ENCODE assay signal across 25 cellular contexts in the genomic region with DNA sequence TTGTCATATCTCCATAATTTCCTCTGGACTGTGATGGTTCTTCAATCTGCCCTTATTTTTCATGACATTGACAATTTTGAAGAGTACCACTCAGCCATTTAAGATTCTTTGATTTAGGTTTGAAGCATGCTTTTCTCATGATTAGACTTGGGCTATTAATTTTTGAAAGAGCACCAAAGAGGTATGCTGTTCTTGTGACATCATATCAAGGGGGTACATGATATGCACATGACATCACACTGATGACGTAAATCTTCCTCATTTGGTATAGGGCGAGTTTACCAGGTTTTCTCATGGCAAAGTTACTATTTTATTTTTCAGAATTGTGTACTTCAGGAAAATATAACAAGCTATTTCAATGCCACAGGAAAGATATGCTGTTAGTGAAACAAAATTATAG. TPM values are rescaled to one million over a fixed set of nuclear protein-coding genes. Genes with fewer than 3 reads are reported as not detected.
A peak's percentile ranks its signal among the peaks of the same experiment; 100 is the strongest.
DNase-seq lines count a peak whose midpoint lies in the region; ATAC-seq, FAIRE-seq and TF ChIP-seq lines count a peak whose summit lies in the region.
"Had no signal": no experiment of that assay in that cellular context is flagged by ENCODE, and none has a peak within 500 bp of the region (broad histone marks: within the 10 kb centered on the region; RNA-seq: fewer than 3 reads in every experiment).

No MANE protein-coding gene starts in this region.

- dilution Hi-C loops in endothelial cell of umbilical vein (cut with MboI; ENCODE audit: extremely low pct_ligation_motif_present, low sequenced_read_pairs) = no loop called here

- TF ChIP-seq POLR2A in endothelial cell of umbilical vein (IDR thresholded peaks at IDR 0.05; ENCODE audit: low read depth, low read length) = no peak

- CTCF ChIA-PET in PC-3 (lab: Charles Lee) (no interaction called here), endothelial cell of umbilical vein (lab: Charles Lee) (interaction anchor here (0.9 to 4.3 kb wide), 2 partner anchors 12 to 15 kb away, joined by 3 to 15 read pairs; no protein-coding TSS in a partner anchor)

- H3K4me1 Mint-ChIP-seq in GM23338 = peaks cover 23% of the 10 kb centered on the region
- H3K4me1 Mint-ChIP-seq in activated T-helper 2 cell treated with anti-CD3 and anti-CD28 coated beads, Interferon-gamma antibody, Interleukin-2, Interleukin-4, amounts not matched to agents 10 μg/mL and 5 μg/mL and 100 μg/mL, durations not matched to agents 14 hours and 24 hours and 36 hours (ENCODE audit: low read depth) = no peaks in the 10 kb centered on the region
- H3K4me1 Mint-ChIP-seq: CD8-positive, alpha-beta memory T cell had no signal

- POLR2A ChIA-PET in PC-3 (lab: Charles Lee; ENCODE audit: unreplicated experiment) = no interaction called here
- POLR2A ChIA-PET in endothelial cell of umbilical vein (lab: Charles Lee) = no interaction called here

- H3K27ac Mint-ChIP-seq in GM23338 = no peak overlapping the region
- H3K27ac Mint-ChIP-seq in activated T-helper 2 cell treated with anti-CD3 and anti-CD28 coated beads, Interferon-gamma antibody, Interleukin-2, Interleukin-4, amounts not matched to agents 10 μg/mL and 5 μg/mL and 100 μg/mL, durations not matched to agents 14 hours and 24 hours and 36 hours = no peak overlapping the region
- H3K27ac Mint-ChIP-seq: CD4-positive, alpha-beta T cell; CD8-positive, alpha-beta memory T cell had no signal

- H3K4me2 ChIP-seq in GM23338 = no peak overlapping the region
- peak overlapping the region; percentile 71 for H3K4me2 ChIP-seq in PC-3 (ENCODE audit: low read length)
- H3K4me2 ChIP-seq in endothelial cell of umbilical vein (ENCODE audit: insufficient read depth, low read length) = no peak overlapping the region

- no peak for ATAC-seq in GM23338
- ATAC-seq in PC-3 = no peak
- ATAC-seq: A549, GM12878 had no signal

- TF ChIP-seq CTCF in GM23338 (conservative IDR thresholded peaks at IDR 0.05; ENCODE audit: low read depth in 2 of 2) (no peak), PC-3 (conservative IDR thresholded peaks at IDR 0.05; ENCODE audit: low read depth, low read length) (no peak), endothelial cell of umbilical vein (IDR thresholded peaks at IDR 0.05; ENCODE audit: extremely low read depth in 1 of 2, insufficient read depth in 1 of 2, low read depth in 1 of 2, low read length in 2 of 2) (no peak)

- no TSS peak for BruUV-seq in PC-3 (replicated peaks; lab: Mats Ljungman, UMichigan)
- no TSS peak for BruUV-seq in endothelial cell of umbilical vein (replicated peaks; lab: Mats Ljungman, UMichigan)

- H2AFZ ChIP-seq in GM23338 (no peak overlapping the region), PC-3 (ENCODE audit: low read length) (no peak overlapping the region), endothelial cell of umbilical vein (ENCODE audit: low read depth, low read length) (no peak overlapping the region)

- H3F3A ChIP-seq in GM23338 (replicated peaks; ENCODE audit: low read depth) (no peaks in the 10 kb centered on the region; the same call in 1 of the 2 replicates), PC-3 (ENCODE audit: low read length, unreplicated experiment) (no peaks in the 10 kb centered on the region)

- DNase-seq in GM23338 (ENCODE audit: low spot score) (no peak), PC-3 (no peak), endothelial cell of umbilical vein (ENCODE audit: low read depth, low spot score) (no peak), SHP77 treated with DMSO at 0.1 percent for 48 hours (lab: John Stamatoyannopoulos, UW) (no peak), anterior cingulate cortex (lab: John Stamatoyannopoulos, UW) (no peak)
- no peak for DNase-seq in activated T-helper 2 cell treated with anti-CD3 and anti-CD28 coated beads, Interferon-gamma antibody, Interleukin-2, Interleukin-4, amounts not matched to agents 10 μg/mL and 5 μg/mL and 100 μg/mL, durations not matched to agents 14 hours and 24 hours and 36 hours (ENCODE audit: low spot score)
- DNase-seq: 8988T; ACHN; AML-193; BE2C; CD4-positive, alpha-beta T cell; CD8-positive, alpha-beta memory T cell; DMS 273 treated with DMSO at 0.1 percent for 48 hours; DMS79; EL; GDM1; GOT3 had no signal

- no peaks in the 10 kb centered on the region for H4K20me1 ChIP-seq in GM23338 (replicated peaks; ENCODE audit: insufficient read depth)
- no peaks in the 10 kb centered on the region for H4K20me1 ChIP-seq in PC-3 (ENCODE audit: low read length)
- H4K20me1 ChIP-seq in endothelial cell of umbilical vein (replicated peaks; ENCODE audit: control insufficient read depth, extremely low read depth, insufficient read depth, low read length) = no peaks in the 10 kb centered on the region
- H4K20me1 ChIP-seq: BLaER1 treated with 17β-estradiol and CSF1 and Interleukin-3, amounts not matched to agents 10 nM and 100 nM had no signal

- H3K79me2 ChIP-seq in GM23338 (replicated peaks; ENCODE audit: insufficient read depth) (no peaks in the 10 kb centered on the region), PC-3 (ENCODE audit: low read length) (no peaks in the 10 kb centered on the region), endothelial cell of umbilical vein (ENCODE audit: control insufficient read depth, insufficient read depth, low read length) (peaks cover 5% of the 10 kb centered on the region)

- H3K9ac ChIP-seq in PC-3 (ENCODE audit: low read length) = peak overlapping the region; percentile 55
- H3K9ac ChIP-seq in endothelial cell of umbilical vein (replicated peaks; ENCODE audit: extremely low read depth, insufficient read depth, low read length) = no peak overlapping the region

- FAIRE-seq in endothelial cell of umbilical vein (lab: Jason Lieb, UNC) = peak; percentile 40
- FAIRE-seq: A549, D721Med, GM12878, GM19239, H54 had no signal

- intact Hi-C loops in PC-3 (cut with micrococcal nuclease) (loop anchor here (2.0 to 10.0 kb wide), 4 partner anchors 49 to 271 kb away; no protein-coding TSS in a partner anchor), endothelial cell of umbilical vein (cut with micrococcal nuclease) (loop anchor here (10.0 kb wide), 1 partner anchor 229 kb away; a partner anchor contains a TSS)
- intact Hi-C loops in activated T-helper 2 cell treated with anti-CD3 and anti-CD28 coated beads, Interferon-gamma antibody, Interleukin-2, Interleukin-4, amounts not matched to agents 10 μg/mL and 5 μg/mL and 100 μg/mL, durations not matched to agents 14 hours and 24 hours and 36 hours (cut with micrococcal nuclease) = no loop called here

- H3K36me3 Mint-ChIP-seq in GM23338 (ENCODE audit: low read depth) = no peaks in the 10 kb centered on the region
- H3K36me3 Mint-ChIP-seq in activated T-helper 2 cell treated with anti-CD3 and anti-CD28 coated beads, Interferon-gamma antibody, Interleukin-2, Interleukin-4, amounts not matched to agents 10 μg/mL and 5 μg/mL and 100 μg/mL, durations not matched to agents 14 hours and 24 hours and 36 hours (ENCODE audit: low read depth) = no peaks in the 10 kb centered on the region
- H3K36me3 Mint-ChIP-seq: CD8-positive, alpha-beta memory T cell had no signal

- H3K27me3 Mint-ChIP-seq in GM23338 (ENCODE audit: insufficient read depth, low read depth, poor library complexity) = peaks cover 12% of the 10 kb centered on the region
- H3K27me3 Mint-ChIP-seq in activated T-helper 2 cell treated with anti-CD3 and anti-CD28 coated beads, Interferon-gamma antibody, Interleukin-2, Interleukin-4, amounts not matched to agents 10 μg/mL and 5 μg/mL and 100 μg/mL, durations not matched to agents 14 hours and 24 hours and 36 hours (ENCODE audit: low read depth) = peaks cover 26% of the 10 kb centered on the region

- no peaks in the 10 kb centered on the region for H3K9me3 Mint-ChIP-seq in GM23338
- no peaks in the 10 kb centered on the region for H3K9me3 Mint-ChIP-seq in activated T-helper 2 cell treated with anti-CD3 and anti-CD28 coated beads, Interferon-gamma antibody, Interleukin-2, Interleukin-4, amounts not matched to agents 10 μg/mL and 5 μg/mL and 100 μg/mL, durations not matched to agents 14 hours and 24 hours and 36 hours
- H3K9me3 Mint-ChIP-seq: CD4-positive, alpha-beta T cell had no signal

- H3K9me3 ChIP-seq in PC-3 (ENCODE audit: low read length) (no peaks in the 10 kb centered on the region), endothelial cell of umbilical vein (replicated peaks; ENCODE audit: control insufficient read depth, insufficient read depth, low read length) (no peaks in the 10 kb centered on the region)
- H3K9me3 ChIP-seq: A549, BE2C, HAP-1 had no signal

- H3K27ac ChIP-seq in GM23338 (ENCODE audit: low read depth) = no peak overlapping the region
- peak overlapping the region; percentile 82 for H3K27ac ChIP-seq in PC-3 (ENCODE audit: low read length)
- no peak overlapping the region for H3K27ac ChIP-seq in endothelial cell of umbilical vein (ENCODE audit: insufficient read depth, low read depth, low read length)

- no peak overlapping the region for H3K4me3 ChIP-seq in GM23338
- H3K4me3 ChIP-seq in PC-3 (ENCODE audit: low read length) = no peak overlapping the region
- no peak overlapping the region for H3K4me3 ChIP-seq in endothelial cell of umbilical vein (replicated peaks in 1 of 3; ENCODE audit: insufficient read depth in 1 of 3, low read depth in 1 of 3, low read length in 3 of 3)
- H3K4me3 ChIP-seq: A549; BLaER1 treated with 17β-estradiol and CSF1 and Interleukin-3, amounts not matched to agents 10 nM and 100 nM; GM12878; HAP-1 had no signal

- H3K27me3 ChIP-seq in GM23338 (ENCODE audit: insufficient read depth) = peaks cover 23% of the 10 kb centered on the region
- H3K27me3 ChIP-seq in PC-3 (ENCODE audit: low read length) = no peaks in the 10 kb centered on the region
- H3K27me3 ChIP-seq in endothelial cell of umbilical vein (ENCODE audit: control insufficient read depth in 2 of 2, insufficient read depth in 2 of 2, low read length in 2 of 2) = no peaks in the 10 kb centered on the region
- H3K27me3 ChIP-seq: BLaER1 treated with 17β-estradiol and CSF1 and Interleukin-3, amounts not matched to agents 10 nM and 100 nM had no signal

- no peaks in the 10 kb centered on the region for H3K9me2 ChIP-seq in GM23338 (ENCODE audit: insufficient read depth)
- no peaks in the 10 kb centered on the region for H3K9me2 ChIP-seq in PC-3 (replicated peaks; ENCODE audit: low read length)

- H3K4me1 ChIP-seq in GM23338 (ENCODE audit: insufficient read depth) (peaks cover 18% of the 10 kb centered on the region), PC-3 (ENCODE audit: insufficient read depth, low read length) (peaks cover 71% of the 10 kb centered on the region), endothelial cell of umbilical vein (ENCODE audit: control insufficient read depth, extremely low read depth, insufficient read depth, low read length) (peaks cover 20% of the 10 kb centered on the region)
- H3K4me1 ChIP-seq: BE2C, HAP-1 had no signal

- H3K4me3 Mint-ChIP-seq in GM23338 = no peak overlapping the region
- no peak overlapping the region for H3K4me3 Mint-ChIP-seq in activated T-helper 2 cell treated with anti-CD3 and anti-CD28 coated beads, Interferon-gamma antibody, Interleukin-2, Interleukin-4, amounts not matched to agents 10 μg/mL and 5 μg/mL and 100 μg/mL, durations not matched to agents 14 hours and 24 hours and 36 hours (ENCODE audit: low read depth)
- H3K4me3 Mint-ChIP-seq: CD14-positive monocyte; CD4-positive, alpha-beta T cell; CD8-positive, alpha-beta memory T cell had no signal

- H3K36me3 ChIP-seq in GM23338 (ENCODE audit: insufficient read depth) (no peaks in the 10 kb centered on the region), PC-3 (ENCODE audit: low read depth, low read length) (no peaks in the 10 kb centered on the region), endothelial cell of umbilical vein (ENCODE audit: control insufficient read depth in 2 of 2, extremely low read depth in 1 of 2, insufficient read depth in 2 of 2, low read length in 2 of 2) (no peaks in the 10 kb centered on the region)
- H3K36me3 ChIP-seq: BE2C; BLaER1 treated with 17β-estradiol and CSF1 and Interleukin-3, amounts not matched to agents 10 nM and 100 nM; HAP-1 had no signal

- H3K9me1 ChIP-seq in endothelial cell of umbilical vein (replicated peaks; ENCODE audit: control insufficient read depth, extremely low read depth, insufficient read depth, low read length) = no peaks in the 10 kb centered on the region

RNA-seq across cellular contexts. Expression of a gene that starts 3.5 kb away (rescaled TPM):
- 1.6 and 1.9 TPM in 2 replicates for total RNA-seq in GM23338 (2014; rRNA removed; shearing (Covaris generic))
- polyA plus RNA-seq in GM23338 (2016; fragmentation: Nextera tagmentation; extraction: Ambion mirVana) (2.1 and 2.5 TPM in 2 replicates), endothelial cell of umbilical vein (26.7 and 36.0 TPM in 2 replicates)
- total RNA-seq in PC-3 (2014; rRNA removed) (239 and 267 TPM in 2 replicates), endothelial cell of umbilical vein (9.0 and 20.0 TPM in 2 replicates)
- polyA plus RNA-seq in endothelial cell of umbilical vein (2011; cell fraction: cytosol; rRNA removed) = 44.6 and 62.9 TPM in 2 replicates
- polyA plus RNA-seq in endothelial cell of umbilical vein (2011; cell fraction: nucleus; rRNA removed) = 23.8 and 27.9 TPM in 2 replicates
- polyA plus RNA-seq in endothelial cell of umbilical vein (2012) = 44.9 and 91.9 TPM in 2 replicates
- 2.7 and 5.6 TPM in 2 replicates for polyA minus RNA-seq in endothelial cell of umbilical vein
- polyA minus RNA-seq in endothelial cell of umbilical vein (2011; cell fraction: cytosol; rRNA and poly(A)+ RNA removed) = not detected
- polyA minus RNA-seq in endothelial cell of umbilical vein (2011; cell fraction: nucleus; rRNA and poly(A)+ RNA removed) = 4.0 and 6.7 TPM in 2 replicates
- not detected in 2 replicates for total RNA-seq in activated T-helper 2 cell treated with anti-CD3 and anti-CD28 coated beads, Interferon-gamma antibody, Interleukin-2, Interleukin-4, amounts not matched to agents 10 μg/mL and 5 μg/mL and 100 μg/mL, durations not matched to agents 14 hours and 24 hours and 36 hours
- total RNA-seq: CD4-positive, alpha-beta T cell; CD8-positive, alpha-beta memory T cell; GM12878 had no signal
- polyA plus RNA-seq: CD8-positive, alpha-beta memory T cell; GM12878 had no signal

RNA-seq across cellular contexts. Expression of a gene that starts 12.6 kb away (rescaled TPM):
- total RNA-seq in GM23338 (2014; rRNA removed; shearing (Covaris generic)) = 0.66 TPM in 1 of 2 replicates, not detected in the other
- polyA plus RNA-seq in GM23338 (2016; fragmentation: Nextera tagmentation; extraction: Ambion mirVana) (1.7 TPM in 1 of 2 replicates, not detected in the other), endothelial cell of umbilical vein (not detected in 2 replicates)
- total RNA-seq in PC-3 (2014; rRNA removed) (not detected in 2 replicates), endothelial cell of umbilical vein (not detected in 2 replicates)
- 0.31 TPM in 1 of 2 replicates, not detected in the other for polyA plus RNA-seq in endothelial cell of umbilical vein (2011; cell fraction: cytosol; rRNA removed)
- polyA plus RNA-seq in endothelial cell of umbilical vein (2011; cell fraction: nucleus; rRNA removed) = not detected in 2 replicates
- not detected in 2 replicates for polyA plus RNA-seq in endothelial cell of umbilical vein (2012)
- polyA minus RNA-seq in endothelial cell of umbilical vein = not detected in 2 replicates
- polyA minus RNA-seq in endothelial cell of umbilical vein (2011; cell fraction: cytosol; rRNA and poly(A)+ RNA removed) = not detected
- not detected in 2 replicates for polyA minus RNA-seq in endothelial cell of umbilical vein (2011; cell fraction: nucleus; rRNA and poly(A)+ RNA removed)
- not detected in 2 replicates for total RNA-seq in activated T-helper 2 cell treated with anti-CD3 and anti-CD28 coated beads, Interferon-gamma antibody, Interleukin-2, Interleukin-4, amounts not matched to agents 10 μg/mL and 5 μg/mL and 100 μg/mL, durations not matched to agents 14 hours and 24 hours and 36 hours
- total RNA-seq: CD4-positive, alpha-beta T cell; CD8-positive, alpha-beta memory T cell; GM12878 had no signal
- polyA plus RNA-seq: A549; CD8-positive, alpha-beta memory T cell; GM12878 had no signal

RNA-seq across cellular contexts. Expression of a gene that starts 29.2 kb away (rescaled TPM):
- total RNA-seq in GM23338 (2014; rRNA removed; shearing (Covaris generic)) = 7.2 and 9.5 TPM in 2 replicates
- polyA plus RNA-seq in GM23338 (2016; fragmentation: Nextera tagmentation; extraction: Ambion mirVana) (11.8 and 14.7 TPM in 2 replicates), endothelial cell of umbilical vein (0.78 and 0.81 TPM in 2 replicates)
- total RNA-seq in PC-3 (2014; rRNA removed) (23.4 and 25.7 TPM in 2 replicates), endothelial cell of umbilical vein (0.25 and 1.2 TPM in 2 replicates)
- polyA plus RNA-seq in endothelial cell of umbilical vein (2011; cell fraction: cytosol; rRNA removed) = 0.59 and 1.0 TPM in 2 replicates
- polyA plus RNA-seq in endothelial cell of umbilical vein (2011; cell fraction: nucleus; rRNA removed) = 0.32 and 0.43 TPM in 2 replicates
- polyA plus RNA-seq in endothelial cell of umbilical vein (2012) = 3.5 and 4.3 TPM in 2 replicates
- polyA minus RNA-seq in endothelial cell of umbilical vein = 0.19 TPM in 1 of 2 replicates, not detected in the other
- not detected for polyA minus RNA-seq in endothelial cell of umbilical vein (2011; cell fraction: cytosol; rRNA and poly(A)+ RNA removed)
- polyA minus RNA-seq in endothelial cell of umbilical vein (2011; cell fraction: nucleus; rRNA and poly(A)+ RNA removed) = not detected in 2 replicates
- total RNA-seq in activated T-helper 2 cell treated with anti-CD3 and anti-CD28 coated beads, Interferon-gamma antibody, Interleukin-2, Interleukin-4, amounts not matched to agents 10 μg/mL and 5 μg/mL and 100 μg/mL, durations not matched to agents 14 hours and 24 hours and 36 hours = not detected in 2 replicates
- total RNA-seq: CD4-positive, alpha-beta T cell; CD8-positive, alpha-beta memory T cell; GM12878 had no signal
- polyA plus RNA-seq: CD14-positive monocyte; CD8-positive, alpha-beta memory T cell; GM12878 had no signal

Comparison
In these comparisons a context has a peak if more than half of its experiments do, and no peak if none do; other contexts are left out.
1. RNA of a gene that starts 3.5 kb away (total RNA-seq): 239 to 267 TPM in PC-3; 9.0 to 20.0 TPM in endothelial cell of umbilical vein, 1.6 to 1.9 TPM in GM23338 and not detected in activated T-helper 2 cell treated with anti-CD3 and anti-CD28 coated beads, Interferon-gamma antibody, Interleukin-2, Interleukin-4, amounts not matched to agents 10 μg/mL and 5 μg/mL and 100 μg/mL, durations not matched to agents 14 hours and 24 hours and 36 hours; every median in the first group is over 10 times any median in the second.